Comparison of ENCODE assay signal across 7 cellular contexts in genomic region chr4:19117022-19117421, GRCh38.
"Had no signal": no experiment of that assay in that cellular context is flagged by ENCODE, and none has a peak within 500 bp of the region (broad histone marks: within the 10 kb centered on the region; RNA-seq: fewer than 3 reads in every experiment).

No MANE protein-coding gene starts in this region.

- FAIRE-seq: H54 had no signal

- H3K4me3 ChIP-seq: GM23248 had no signal

- H2AFZ ChIP-seq: GM23248 had no signal

- DNase-seq: GM23248, GOT3, H9, HCEC 1CT, KG1 had no signal

- H3K27ac ChIP-seq: GM23248, HL-60 had no signal

- H3K9ac ChIP-seq: GM23248 had no signal
